10 cellular contexts compared by ENCODE assay signal in genomic region chr3:65483475-65483874, GRCh38.
A peak's percentile ranks its signal among the peaks of the same experiment; 100 is the strongest.
DNase-seq lines count a peak whose midpoint lies in the region; ATAC-seq and TF ChIP-seq lines count a peak whose summit lies in the region.
"Had no signal": no experiment of that assay in that cellular context is flagged by ENCODE, and none has a peak within 500 bp of the region (broad histone marks: within the 10 kb centered on the region; RNA-seq: fewer than 3 reads in every experiment).

No MANE protein-coding gene starts in this region.

- H3K27ac ChIP-seq in RWPE2 (ENCODE audit: poor library complexity, severe bottlenecking): no peak overlapping the region

- no peaks in the 10 kb centered on the region for H3K27me3 ChIP-seq in RWPE2 (ENCODE audit: insufficient read depth, poor library complexity, severe bottlenecking)

- peak; percentile 16 for DNase-seq in COR-L47 (lab: John Stamatoyannopoulos, UW)
- no peak for DNase-seq in RWPE2 (ENCODE audit: low spot score)
- DNase-seq in Right ventricle myocardium superior: peak; percentile 71
- DNase-seq in occipital lobe (lab: John Stamatoyannopoulos, UW): peak; percentile 45
- no peak for DNase-seq in stimulated activated naive CD4-positive, alpha-beta T cell (lab: John Stamatoyannopoulos, UW)
- DNase-seq: activated naive CD4-positive, alpha-beta T cell; DND-41 had no signal

- intact Hi-C loops in Right ventricle myocardium superior (cut with DNase I): no loop called here

- no peak for TF ChIP-seq CTCF in RWPE2 (IDR thresholded peaks at IDR 0.05; ENCODE audit: poor library complexity, severe bottlenecking)

- H3K36me3 ChIP-seq in RWPE2 (ENCODE audit: low read depth): no peaks in the 10 kb centered on the region

- H3K4me1 ChIP-seq in RWPE2 (ENCODE audit: insufficient read depth, poor library complexity, severe bottlenecking): peaks cover 4% of the 10 kb centered on the region

- no peak overlapping the region for H3K4me3 ChIP-seq in RWPE2 (ENCODE audit: severe bottlenecking)

- ATAC-seq in RWPE2 (ENCODE audit: low read depth) (peak; percentile 70), Right ventricle myocardium superior (ENCODE audit: poor library complexity) (peak; percentile 87), GM18861 (IDR thresholded peaks at IDR 0.05; ENCODE audit: unreplicated experiment) (no peak), HG03457 (IDR thresholded peaks at IDR 0.05; ENCODE audit: unreplicated experiment) (no peak), HG03108 (IDR thresholded peaks at IDR 0.05; ENCODE audit: unreplicated experiment) (no peak)

- no peaks in the 10 kb centered on the region for H3K9me3 ChIP-seq in RWPE2 (ENCODE audit: severe bottlenecking)

Comparison
In these comparisons a context has a peak if more than half of its experiments do, and no peak if none do; other contexts are left out.
1. DNase-seq: peak in COR-L47 (single experiment), Right ventricle myocardium superior (single experiment) and occipital lobe (single experiment); none in RWPE2 (single experiment) and stimulated activated naive CD4-positive, alpha-beta T cell (0 of 6).
2. ATAC-seq: peak in RWPE2 (single experiment) and Right ventricle myocardium superior (single experiment); none in GM18861 (single experiment), HG03457 (single experiment) and HG03108 (single experiment).